In genomic region chr6:122361314-122361979, GRCh38 we compare ENCODE assay signal across 20 cellular contexts.
"Had no signal": no experiment of that assay in that cellular context is flagged by ENCODE, and none has a peak within 500 bp of the region (broad histone marks: within the 10 kb centered on the region; RNA-seq: fewer than 3 reads in every experiment).

No MANE protein-coding gene starts in this region.

- H3K27me3 Mint-ChIP-seq: activated B cell treated with CpG ODN at 0.5 μM for 24 hours; dendritic cell treated with granulocyte-macrophage colony-stimulating factor and Interleukin-4, amounts not matched to agents 40 ng/mL and 50 ng/mL, for 4 days had no signal

- H3K4me3 Mint-ChIP-seq: activated B cell treated with CpG ODN at 0.5 μM for 24 hours; activated CD4-positive, alpha-beta memory T cell treated with anti-CD3 and anti-CD28 coated beads, Interleukin-2, amount 10 ng/mL, durations not matched to agents 7 days and 5 days; activated CD8-positive, alpha-beta memory T cell treated with anti-CD3 and anti-CD28 coated beads, Interleukin-2, amount 10 ng/mL, durations not matched to agents 7 days and 5 days; activated naive CD8-positive, alpha-beta T cell treated with anti-CD3 and anti-CD28 coated beads, Interleukin-2, amount 10 ng/mL, durations not matched to agents 7 days and 5 days; activated T-helper 17 cell treated with anti-CD3 and anti-CD28 coated beads, Interleukin-2, amount 50 U/mL, for 72 hours; dendritic cell treated with granulocyte-macrophage colony-stimulating factor and Interleukin-4, amounts not matched to agents 40 ng/mL and 50 ng/mL, for 4 days; natural killer cell treated with Interleukin-12 subunit alpha and Interleukin-12 subunit beta and Interleukin-15 and Interleukin-18, amount 100 ng/mL, for 72 hours; T-helper 2 cell treated with Interferon-gamma antibody and Interleukin-4, amounts not matched to agents 5 μg/mL and 100 μg/mL, for 36 hours had no signal

- DNase-seq: activated B cell treated with CpG ODN at 0.5 μM for 24 hours; activated CD4-positive, alpha-beta memory T cell treated with anti-CD3 and anti-CD28 coated beads, Interleukin-2, amount 10 ng/mL, durations not matched to agents 7 days and 5 days; activated CD4-positive, alpha-beta T cell treated with anti-CD3 and anti-CD28 coated beads for 4 hours; activated CD8-positive, alpha-beta memory T cell treated with anti-CD3 and anti-CD28 coated beads, Interleukin-2, amount 10 ng/mL, durations not matched to agents 7 days and 5 days; activated naive CD4-positive, alpha-beta T cell treated with Interleukin-2 at 50 U/mL for 16 hours; activated naive CD8-positive, alpha-beta T cell treated with anti-CD3 and anti-CD28 coated beads, Interleukin-2, amount 10 ng/mL, durations not matched to agents 7 days and 5 days; amygdala; effector CD8-positive, alpha-beta T cell; heart right ventricle; left cardiac atrium; retina; stimulated activated CD4-positive, alpha-beta T cell treated with anti-CD3 and anti-CD28 coated beads, Interleukin-12 subunit alpha, Interleukin-12 subunit beta, amount 100 ng/mL, for 4 hours; stimulated activated CD4-positive, alpha-beta T cell treated with anti-CD3 and anti-CD28 coated beads, Interleukin-1b, Interleukin-23, amount 100 ng/mL, for 48 hours; stimulated activated naive CD8-positive, alpha-beta T cell treated with anti-CD3 and anti-CD28 coated beads, Interleukin-15, Interleukin-2, amounts not matched to agents 100 U/mL and 50 U/mL, for 24 hours; substantia nigra; tibial artery had no signal

- ATAC-seq: activated CD8-positive, alpha-beta memory T cell treated with anti-CD3 and anti-CD28 coated beads, Interleukin-2, amount 10 ng/mL, durations not matched to agents 7 days and 5 days; heart right ventricle; left cardiac atrium; stimulated activated naive CD8-positive, alpha-beta T cell treated with anti-CD3 and anti-CD28 coated beads, Interleukin-15, Interleukin-2, amounts not matched to agents 100 U/mL and 50 U/mL, for 24 hours had no signal

- H3K4me1 Mint-ChIP-seq: activated B cell treated with CpG ODN at 0.5 μM for 24 hours; activated CD4-positive, alpha-beta memory T cell treated with anti-CD3 and anti-CD28 coated beads, Interleukin-2, amount 10 ng/mL, durations not matched to agents 7 days and 5 days; activated CD8-positive, alpha-beta memory T cell treated with anti-CD3 and anti-CD28 coated beads, Interleukin-2, amount 10 ng/mL, durations not matched to agents 7 days and 5 days; activated naive CD8-positive, alpha-beta T cell treated with anti-CD3 and anti-CD28 coated beads, Interleukin-2, amount 10 ng/mL, durations not matched to agents 7 days and 5 days; activated T-helper 17 cell treated with anti-CD3 and anti-CD28 coated beads, Interleukin-2, amount 50 U/mL, for 72 hours had no signal

- H3K36me3 Mint-ChIP-seq: activated CD8-positive, alpha-beta memory T cell treated with anti-CD3 and anti-CD28 coated beads, Interleukin-2, amount 10 ng/mL, durations not matched to agents 7 days and 5 days; activated naive CD8-positive, alpha-beta T cell treated with anti-CD3 and anti-CD28 coated beads, Interleukin-2, amount 10 ng/mL, durations not matched to agents 7 days and 5 days; natural killer cell treated with Interleukin-12 subunit alpha and Interleukin-12 subunit beta and Interleukin-15 and Interleukin-18, amount 100 ng/mL, for 72 hours had no signal

- H3K9me3 Mint-ChIP-seq: activated B cell treated with CpG ODN at 0.5 μM for 24 hours; activated CD4-positive, alpha-beta memory T cell treated with anti-CD3 and anti-CD28 coated beads, Interleukin-2, amount 10 ng/mL, durations not matched to agents 7 days and 5 days; activated naive CD8-positive, alpha-beta T cell treated with anti-CD3 and anti-CD28 coated beads, Interleukin-2, amount 10 ng/mL, durations not matched to agents 7 days and 5 days; activated T-helper 17 cell treated with anti-CD3 and anti-CD28 coated beads, Interleukin-2, amount 50 U/mL, for 72 hours; dendritic cell treated with granulocyte-macrophage colony-stimulating factor and Interleukin-4, amounts not matched to agents 40 ng/mL and 50 ng/mL, for 4 days; natural killer cell treated with Interleukin-12 subunit alpha and Interleukin-12 subunit beta and Interleukin-15 and Interleukin-18, amount 100 ng/mL, for 72 hours; T-helper 2 cell treated with Interferon-gamma antibody and Interleukin-4, amounts not matched to agents 5 μg/mL and 100 μg/mL, for 36 hours had no signal

- H3K27ac Mint-ChIP-seq: activated B cell treated with CpG ODN at 0.5 μM for 24 hours; activated CD4-positive, alpha-beta memory T cell treated with anti-CD3 and anti-CD28 coated beads, Interleukin-2, amount 10 ng/mL, durations not matched to agents 7 days and 5 days; activated CD8-positive, alpha-beta memory T cell treated with anti-CD3 and anti-CD28 coated beads, Interleukin-2, amount 10 ng/mL, durations not matched to agents 7 days and 5 days; activated naive CD8-positive, alpha-beta T cell treated with anti-CD3 and anti-CD28 coated beads, Interleukin-2, amount 10 ng/mL, durations not matched to agents 7 days and 5 days; activated T-helper 17 cell treated with anti-CD3 and anti-CD28 coated beads, Interleukin-2, amount 50 U/mL, for 72 hours; dendritic cell treated with granulocyte-macrophage colony-stimulating factor and Interleukin-4, amounts not matched to agents 40 ng/mL and 50 ng/mL, for 4 days; natural killer cell treated with Interleukin-12 subunit alpha and Interleukin-12 subunit beta and Interleukin-15 and Interleukin-18, amount 100 ng/mL, for 72 hours; T-helper 2 cell treated with Interferon-gamma antibody and Interleukin-4, amounts not matched to agents 5 μg/mL and 100 μg/mL, for 36 hours had no signal
